Comparison of ENCODE assay signal across 15 cellular contexts in genomic region chr18:28041366-28041765, GRCh38.
A peak's percentile ranks its signal among the peaks of the same experiment; 100 is the strongest.
DNase-seq lines count a peak whose midpoint lies in the region; ATAC-seq and TF ChIP-seq lines count a peak whose summit lies in the region.
"Had no signal": no experiment of that assay in that cellular context is flagged by ENCODE, and none has a peak within 500 bp of the region (broad histone marks: within the 10 kb centered on the region; RNA-seq: fewer than 3 reads in every experiment).

No MANE protein-coding gene starts in this region.

- H2BK20ac ChIP-seq in H9 (ENCODE audit: low read depth, low read length, poor library complexity, severe bottlenecking), result no peak overlapping the region

- H3K36me3 Mint-ChIP-seq in neural progenitor cell, result peaks cover 2% of the 10 kb centered on the region
- H3K36me3 Mint-ChIP-seq in H9 (ENCODE audit: insufficient read depth in 1 of 3, low read depth in 3 of 3), result no peaks in the 10 kb centered on the region

- H3K79me2 ChIP-seq in neural progenitor cell (ENCODE audit: low read depth), result peaks cover 94% of the 10 kb centered on the region
- no peaks in the 10 kb centered on the region; the same call in 1 of the 2 replicates for H3K79me2 ChIP-seq in H9 (ENCODE audit: insufficient read depth, low read length)

- H3K56ac ChIP-seq in H9 (ENCODE audit: insufficient read length, low read depth, low read length), result no peak overlapping the region

- H3K23me2 ChIP-seq in H9 (ENCODE audit: insufficient read length, low read depth, low read length, poor library complexity, severe bottlenecking), result no peaks in the 10 kb centered on the region

- H3K27ac Mint-ChIP-seq in neural progenitor cell (peak overlapping the region; percentile 97), H9 (no peak overlapping the region)
- H3K27ac Mint-ChIP-seq: activated CD4-positive, alpha-beta T cell treated with anti-CD3 and anti-CD28 coated beads, Interleukin-2, amount 10 ng/mL, durations not matched to agents 7 days and 5 days had no signal

- H2BK12ac ChIP-seq in H9 (ENCODE audit: insufficient read length, low read depth, low read length), result no peak overlapping the region

- H3K4me1 ChIP-seq in neural progenitor cell (peaks cover 77% of the 10 kb centered on the region), H9 (ENCODE audit: insufficient read depth, low read length) (peaks cover 15% of the 10 kb centered on the region)
- H3K4me1 ChIP-seq: vagina had no signal

- H3F3A ChIP-seq in neural progenitor cell (ENCODE audit: low read depth), result peaks cover 53% of the 10 kb centered on the region

- H3K9me3 ChIP-seq in neural progenitor cell (ENCODE audit: low read depth) (no peaks in the 10 kb centered on the region), H9 (ENCODE audit: control insufficient read depth, low read depth, low read length) (no peaks in the 10 kb centered on the region)
- H3K9me3 ChIP-seq: heart left ventricle, vagina had no signal

- H3T11ph ChIP-seq in H9 (ENCODE audit: low read length), result no peak overlapping the region

- H3K9me3 Mint-ChIP-seq in neural progenitor cell (no peaks in the 10 kb centered on the region), H9 (no peaks in the 10 kb centered on the region)
- H3K9me3 Mint-ChIP-seq: activated CD4-positive, alpha-beta T cell treated with anti-CD3 and anti-CD28 coated beads, Interleukin-2, amount 10 ng/mL, durations not matched to agents 7 days and 5 days had no signal

- H3K14ac ChIP-seq in H9 (ENCODE audit: insufficient read depth, low read length), result no peak overlapping the region

- no peak overlapping the region for H2AK5ac ChIP-seq in H9 (ENCODE audit: insufficient read length, low read length)

- H4K5ac ChIP-seq in H9 (ENCODE audit: insufficient read length, low read depth, low read length), result no peak overlapping the region

- ATAC-seq in GM19452 (IDR thresholded peaks at IDR 0.05; ENCODE audit: unreplicated experiment), result no peak
- ATAC-seq: GM12878 had no signal

- H3K9ac ChIP-seq in neural progenitor cell (no peak overlapping the region), H9 (ENCODE audit: extremely low read depth, insufficient read length, low read length) (no peak overlapping the region)

- H3K4me2 ChIP-seq in neural progenitor cell (peak overlapping the region; percentile 67), H9 (ENCODE audit: insufficient read depth, insufficient read length, low read length) (no peak overlapping the region)

- H3K4me3 ChIP-seq in epithelial cell of proximal tubule (ENCODE audit: low read depth, low read length), result no peak overlapping the region
- peak overlapping the region; percentile 9 for H3K4me3 ChIP-seq in neural progenitor cell
- H3K4me3 ChIP-seq: GM12878, heart left ventricle, SK-N-MC, vagina had no signal

- H3K27ac ChIP-seq in neural progenitor cell, result peak overlapping the region; percentile 77
- H3K27ac ChIP-seq in H9 (ENCODE audit: insufficient read length, low read depth, low read length), result no peak overlapping the region
- H3K27ac ChIP-seq: SK-N-MC, vagina had no signal

- peaks cover 57% of the 10 kb centered on the region for H4K20me1 ChIP-seq in neural progenitor cell (ENCODE audit: low read depth)
- no peaks in the 10 kb centered on the region for H4K20me1 ChIP-seq in H9 (ENCODE audit: control insufficient read depth, insufficient read depth, insufficient read length)

- H3K4me1 Mint-ChIP-seq in neural progenitor cell, result peaks cover 97% of the 10 kb centered on the region
- H3K4me1 Mint-ChIP-seq in H9, result peaks cover 34 to 44% of the 10 kb centered on the region in 2 experiments
- H3K4me1 Mint-ChIP-seq: activated CD4-positive, alpha-beta T cell treated with anti-CD3 and anti-CD28 coated beads, Interleukin-2, amount 10 ng/mL, durations not matched to agents 7 days and 5 days had no signal

- H4K8ac ChIP-seq in H9 (replicated peaks; ENCODE audit: insufficient read length, low read depth, low read length), result no peak overlapping the region

- H3K27me3 ChIP-seq in neural progenitor cell, result no peaks in the 10 kb centered on the region
- no peaks in the 10 kb centered on the region for H3K27me3 ChIP-seq in H9 (ENCODE audit: insufficient read depth, low read length)
- H3K27me3 ChIP-seq: dorsolateral prefrontal cortex, heart left ventricle, vagina had no signal

- H3K27me3 Mint-ChIP-seq in neural progenitor cell (ENCODE audit: insufficient read depth, low read depth) (peaks cover 5% of the 10 kb centered on the region), H9 (ENCODE audit: low read depth) (no peaks in the 10 kb centered on the region)
- H3K27me3 Mint-ChIP-seq: activated CD4-positive, alpha-beta T cell treated with anti-CD3 and anti-CD28 coated beads, Interleukin-2, amount 10 ng/mL, durations not matched to agents 7 days and 5 days had no signal

- peak; percentile 35 for DNase-seq in ELF-1 (ENCODE audit: low read depth, low spot score)
- peak; percentile 73 for DNase-seq in RPMI7951 (ENCODE audit: low read depth)
- peak; percentile 40 for DNase-seq in epithelial cell of proximal tubule (ENCODE audit: low read depth)
- peak; percentile 87 for DNase-seq in neural progenitor cell (ENCODE audit: low spot score)
- DNase-seq in H9, result no peak
- no peak for DNase-seq in NK-92 treated with Interleukin-12 subunit alpha and Interleukin-12 subunit beta, amount 100 ng/mL, for 24 hours (lab: John Stamatoyannopoulos, UW)
- no peak for DNase-seq in NCI-H1930 (lab: John Stamatoyannopoulos, UW)
- DNase-seq: activated CD4-positive, alpha-beta T cell treated with anti-CD3 and anti-CD28 coated beads, Interleukin-2, amount 10 ng/mL, durations not matched to agents 7 days and 5 days; heart left ventricle; mammary epithelial cell had no signal

- H3K4me3 Mint-ChIP-seq in neural progenitor cell (no peak overlapping the region), H9 (no peak overlapping the region)
- H3K4me3 Mint-ChIP-seq: activated CD4-positive, alpha-beta T cell treated with anti-CD3 and anti-CD28 coated beads, Interleukin-2, amount 10 ng/mL, durations not matched to agents 7 days and 5 days had no signal

- no peaks in the 10 kb centered on the region for H3K36me3 ChIP-seq in neural progenitor cell
- H3K36me3 ChIP-seq: heart left ventricle, vagina had no signal

- H3K23ac ChIP-seq in H9 (ENCODE audit: insufficient read length, low read depth, low read length), result no peak overlapping the region

- H3K18ac ChIP-seq in H9 (ENCODE audit: insufficient read length, low read depth, low read length), result no peak overlapping the region

- no peak overlapping the region for H2BK120ac ChIP-seq in H9 (ENCODE audit: low read depth, low read length, poor library complexity, severe bottlenecking)

- no peak overlapping the region for H4K91ac ChIP-seq in H9 (ENCODE audit: insufficient read length, low read depth, low read length)

- H2BK5ac ChIP-seq in H9 (ENCODE audit: insufficient read length, low read length), result no peak overlapping the region

- WGBS in H9 (ENCODE audit: extremely low coverage, insufficient read length, low lambda C conversion rate), result no CpG with 5 or more reads among the region's 5 CpGs

- no peak overlapping the region for H2AFZ ChIP-seq in neural progenitor cell (replicated peaks)
- no peak overlapping the region for H2AFZ ChIP-seq in H9 (ENCODE audit: low read length)

- TF ChIP-seq CTCF in epithelial cell of proximal tubule (conservative IDR thresholded peaks at IDR 0.05; ENCODE audit: low read depth, low read length) (no peak), neural progenitor cell (IDR thresholded peaks at IDR 0.05) (no peak), H9 (conservative IDR thresholded peaks at IDR 0.05) (no peak)

- H3K4ac ChIP-seq in H9 (ENCODE audit: low read depth, low read length), result no peak overlapping the region

- no peaks in the 10 kb centered on the region for H3K79me1 ChIP-seq in H9 (ENCODE audit: insufficient read depth, low read depth, low read length, poor library complexity, severe bottlenecking)

- H2BK15ac ChIP-seq in H9 (ENCODE audit: low read depth, low read length), result no peak overlapping the region

Comparison
In these comparisons a context has a peak if more than half of its experiments do, and no peak if none do; other contexts are left out.
1. DNase-seq: peak in ELF-1 (single experiment), RPMI7951 (single experiment), epithelial cell of proximal tubule (single experiment) and neural progenitor cell (single experiment); none in H9 (single experiment), NK-92 treated with Interleukin-12 subunit alpha and Interleukin-12 subunit beta, amount 100 ng/mL, for 24 hours (single experiment) and NCI-H1930 (0 of 2).